ENCODE assay signal across 11 cellular contexts in the genomic region with DNA sequence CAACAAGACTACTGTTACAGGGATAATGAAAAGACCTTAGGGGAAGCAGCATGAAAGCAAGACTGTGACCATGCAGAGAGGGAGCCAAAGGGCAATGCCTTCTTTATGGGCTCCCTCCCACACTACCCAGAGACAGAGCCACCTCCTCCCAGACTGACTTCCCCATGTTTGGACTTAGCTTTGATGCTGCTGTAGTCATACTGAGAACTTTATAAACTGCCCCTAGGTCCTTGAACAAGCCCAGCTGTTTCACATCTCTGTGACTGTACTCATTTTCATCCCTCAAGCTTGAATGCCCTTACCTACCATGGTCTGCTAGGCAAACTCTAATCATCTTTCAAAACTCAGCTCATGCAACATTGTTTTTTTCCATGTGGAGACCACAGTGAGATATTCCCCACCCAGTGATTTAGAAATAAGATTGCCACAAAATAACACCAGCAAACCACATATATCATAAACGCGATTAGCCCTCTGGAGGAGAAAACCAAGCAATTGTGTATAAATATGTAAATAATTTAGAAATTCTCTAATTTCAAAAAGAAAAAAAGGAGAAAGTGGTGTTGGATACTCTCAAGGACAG. TPM values are rescaled to one million over a fixed set of nuclear protein-coding genes. Genes with fewer than 3 reads are reported as not detected.
DNase-seq lines count a peak whose midpoint lies in the region; ATAC-seq and TF ChIP-seq lines count a peak whose summit lies in the region.
"Had no signal": no experiment of that assay in that cellular context is flagged by ENCODE, and none has a peak within 500 bp of the region (broad histone marks: within the 10 kb centered on the region; RNA-seq: fewer than 3 reads in every experiment).

No MANE protein-coding gene starts in this region.

- H3K27ac ChIP-seq in PC-3 (ENCODE audit: low read length) = no peak overlapping the region

- no peak overlapping the region for H2AFZ ChIP-seq in PC-3 (ENCODE audit: low read length)

- no peak overlapping the region for H3K4me3 ChIP-seq in PC-3 (ENCODE audit: low read length)

- no peaks in the 10 kb centered on the region for H3F3A ChIP-seq in PC-3 (ENCODE audit: low read length, unreplicated experiment)

- no peaks in the 10 kb centered on the region for H3K9me2 ChIP-seq in PC-3 (replicated peaks; ENCODE audit: low read length)

- no TSS peak for BruUV-seq in PC-3 (replicated peaks; lab: Mats Ljungman, UMichigan)

- H3K9me3 ChIP-seq in PC-3 (ENCODE audit: low read length) = no peaks in the 10 kb centered on the region

- ATAC-seq in GM18508 (IDR thresholded peaks at IDR 0.05; ENCODE audit: insufficient read depth, unreplicated experiment) (peak; percentile 65), GM21526 (IDR thresholded peaks at IDR 0.05; ENCODE audit: low FRiP score, unreplicated experiment) (peak; percentile 69), HG03159 (IDR thresholded peaks at IDR 0.05; ENCODE audit: unreplicated experiment) (peak; percentile 68), left ventricle myocardium superior (no peak), PC-3 (no peak)
- ATAC-seq: T-helper 17 cell had no signal

- H3K79me2 ChIP-seq in PC-3 (ENCODE audit: low read length) = no peaks in the 10 kb centered on the region

- no peaks in the 10 kb centered on the region for H3K27me3 ChIP-seq in PC-3 (ENCODE audit: low read length)

- POLR2A ChIA-PET in PC-3 (lab: Charles Lee; ENCODE audit: unreplicated experiment) = no interaction called here

- DNase-seq in left kidney (ENCODE audit: low read depth, low spot score) (peak; percentile 37), UCSD-AML1 (lab: John Stamatoyannopoulos, UW; ENCODE audit: unreplicated experiment) (no peak), left ventricle myocardium superior (no peak), PC-3 (no peak)
- no peak for DNase-seq in activated T-cell treated with anti-CD3 and anti-CD28 coated beads, Interleukin-2, amount 50 U/mL, for 48 hours
- DNase-seq: DND-41, NCI-H226, T-helper 17 cell had no signal

- no peak for TF ChIP-seq CTCF in PC-3 (conservative IDR thresholded peaks at IDR 0.05; ENCODE audit: low read depth, low read length)

- no peaks in the 10 kb centered on the region for H3K36me3 ChIP-seq in PC-3 (ENCODE audit: low read depth, low read length)

- intact Hi-C loops in left ventricle myocardium superior (cut with micrococcal nuclease) (loop anchor here (10.0 kb wide), 1 partner anchor 195 kb away; no protein-coding TSS in a partner anchor), PC-3 (cut with micrococcal nuclease) (no loop called here)

- H3K9ac ChIP-seq in PC-3 (ENCODE audit: low read length) = no peak overlapping the region

- no peaks in the 10 kb centered on the region for H4K20me1 ChIP-seq in PC-3 (ENCODE audit: low read length)

- H3K4me2 ChIP-seq in PC-3 (ENCODE audit: low read length) = no peak overlapping the region

- CTCF ChIA-PET in PC-3 (lab: Charles Lee) = interaction anchor here (0.6 kb wide), 1 partner anchor 102 kb away, joined by 4 read pairs; no protein-coding TSS in a partner anchor

- no peaks in the 10 kb centered on the region for H3K4me1 ChIP-seq in PC-3 (ENCODE audit: insufficient read depth, low read length)

RNA-seq across cellular contexts. Expression of a gene that starts 23.4 kb away (rescaled TPM):
- 3.6 TPM for total RNA-seq in left ventricle myocardium superior
- 10.6 and 11.2 TPM in 2 replicates for total RNA-seq in PC-3 (2014; rRNA removed)

Comparison
In these comparisons a context has a peak if more than half of its experiments do, and no peak if none do; other contexts are left out.
1. ATAC-seq: peak in GM18508 (single experiment), GM21526 (single experiment) and HG03159 (single experiment); none in left ventricle myocardium superior (single experiment) and PC-3 (single experiment).